In the genomic region with DNA sequence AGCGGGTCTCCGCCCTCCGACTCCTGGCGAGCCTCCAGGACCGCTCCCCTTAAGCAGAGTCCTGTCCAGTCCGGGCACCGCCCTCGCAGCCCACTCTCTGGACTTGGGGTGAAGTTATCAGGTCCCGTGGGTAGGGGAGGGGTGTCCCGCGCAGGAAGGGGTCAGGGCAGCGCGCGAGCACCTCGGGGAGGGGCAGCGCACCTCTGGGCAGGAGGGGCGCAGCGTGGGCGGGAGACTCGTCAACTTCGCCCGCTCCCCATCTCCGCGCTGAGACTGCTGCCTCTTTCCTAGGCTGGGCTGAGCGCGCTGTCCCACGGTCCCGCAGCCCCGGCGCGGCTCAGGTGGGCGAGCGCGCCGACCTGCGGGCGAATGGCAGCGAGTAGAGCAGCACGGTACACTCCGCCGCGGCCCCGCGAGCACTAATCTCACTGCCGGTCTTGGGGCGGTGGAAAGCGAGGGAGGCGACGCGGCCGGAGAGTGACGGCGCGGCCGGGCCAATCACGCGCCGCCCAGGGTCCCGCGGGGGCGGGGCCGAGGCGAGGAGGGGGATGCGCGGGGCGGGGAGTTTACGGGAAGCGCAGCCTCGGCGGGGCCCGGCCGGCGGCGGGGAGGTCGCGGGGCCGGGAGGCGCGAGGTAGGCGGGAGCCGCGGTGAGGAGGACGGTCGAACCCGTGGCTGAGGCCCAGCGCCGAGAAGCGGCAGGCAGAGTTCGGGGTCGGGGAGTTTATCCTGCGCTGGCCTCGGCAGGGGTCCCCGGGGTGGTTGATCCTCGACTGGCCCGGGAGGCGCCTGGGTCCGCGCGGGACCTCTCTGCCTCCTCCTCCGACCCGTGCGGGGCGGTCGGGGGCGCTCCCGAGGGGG, we compare ENCODE assay signal across 8 cellular contexts. TPM values are rescaled to one million over a fixed set of nuclear protein-coding genes. Genes with fewer than 3 reads are reported as not detected.
DNase-seq lines count a peak whose midpoint lies in the region; ATAC-seq, FAIRE-seq and TF ChIP-seq lines count a peak whose summit lies in the region.

A gene (minus strand): TSS at position 421 of the 861 bp plus-strand sequence. CDS start 696 bp downstream, outside the sequence.

- H3K36me3 Mint-ChIP-seq in GM23338 (ENCODE audit: low read depth), result no peaks in the 10 kb centered on the region
- H3K36me3 Mint-ChIP-seq in activated naive CD4-positive, alpha-beta T cell treated with anti-CD3 and anti-CD28 coated beads, Interleukin-2, amount 50 U/mL, for 72 hours, result peaks cover 16 to 18% of the 10 kb centered on the region in 2 donors
- H3K36me3 Mint-ChIP-seq in glutamatergic neuron (ENCODE audit: unreplicated experiment), result peaks cover 4% of the 10 kb centered on the region

- 0 to 1% methylated on average over 79 to 106 of the region's 106 CpGs for WGBS in pancreas, 2 donors
- 0% methylated on average over 19 to 21 of the region's 106 CpGs for WGBS in thyroid gland, 2 donors

- H3K27me3 Mint-ChIP-seq in GM23338 (ENCODE audit: insufficient read depth, low read depth, poor library complexity) (peaks cover 7% of the 10 kb centered on the region), glutamatergic neuron (ENCODE audit: unreplicated experiment) (peaks cover 3% of the 10 kb centered on the region)

- H3K4me3 Mint-ChIP-seq in GM23338 (peak within 1 kb of the TSS; percentile 78), glutamatergic neuron (ENCODE audit: unreplicated experiment) (peak within 1 kb of the TSS; percentile 90)

- peak within 1 kb of the TSS; percentile 97 for H2AFZ ChIP-seq in GM23338

- no peak for FAIRE-seq in pancreas (lab: Jason Lieb, UNC)

- H3K79me2 ChIP-seq in GM23338 (replicated peaks; ENCODE audit: insufficient read depth), result no peaks in the 10 kb centered on the region

- H3K27ac Mint-ChIP-seq in GM23338 (no peak within 1 kb of the TSS), glutamatergic neuron (ENCODE audit: unreplicated experiment) (peak within 1 kb of the TSS; percentile 35)
- H3K27ac Mint-ChIP-seq in activated naive CD4-positive, alpha-beta T cell treated with anti-CD3 and anti-CD28 coated beads, Interleukin-2, amount 50 U/mL, for 72 hours, result peak within 1 kb of the TSS; percentile 81 to 97

- no peaks in the 10 kb centered on the region for H4K20me1 ChIP-seq in GM23338 (replicated peaks; ENCODE audit: insufficient read depth)

- peaks cover 17% of the 10 kb centered on the region for H3K4me1 Mint-ChIP-seq in GM23338
- H3K4me1 Mint-ChIP-seq in glutamatergic neuron (ENCODE audit: low read depth, unreplicated experiment), result peaks cover 20% of the 10 kb centered on the region

- intact Hi-C loops in pancreas (cut with DNase I) (loop anchor here in 1 of 3 donors (5.0 kb wide), 1 partner anchor 212 kb away; no protein-coding TSS in a partner anchor), thyroid gland (cut with DNase I) (loop anchor here (5.0 kb wide), 1 partner anchor 202 kb away; no protein-coding TSS in a partner anchor)

- DNase-seq in GF-D8 (lab: John Stamatoyannopoulos, UW), result peak; percentile 28
- peak; percentile 92 for DNase-seq in GM23338 (ENCODE audit: low spot score)
- DNase-seq in Kasumi-1 (lab: John Stamatoyannopoulos, UW), result peak; percentile 56 to 57
- peak; percentile 61 for DNase-seq in SKM-1 (lab: John Stamatoyannopoulos, UW; ENCODE audit: unreplicated experiment)
- peak; percentile 92 for DNase-seq in activated naive CD4-positive, alpha-beta T cell treated with anti-CD3 and anti-CD28 coated beads, Interleukin-2, amount 50 U/mL, for 72 hours (ENCODE audit: low spot score in 2 of 2)
- peak; percentile 92 for DNase-seq in glutamatergic neuron
- DNase-seq in pancreas, result peak; percentile 85 to 97 (median 89)
- peak; percentile 89 to 90 for DNase-seq in thyroid gland

- peak within 1 kb of the TSS; percentile 97 for H3K4me2 ChIP-seq in GM23338

- H3K36me3 ChIP-seq in GM23338 (ENCODE audit: insufficient read depth) (no peaks in the 10 kb centered on the region), pancreas (no peaks in the 10 kb centered on the region), thyroid gland (no peaks in the 10 kb centered on the region)

- H3K9me3 Mint-ChIP-seq in GM23338 (no peaks in the 10 kb centered on the region; the same call in 2 of the 3 replicates), glutamatergic neuron (ENCODE audit: unreplicated experiment) (peaks cover 8% of the 10 kb centered on the region)
- H3K9me3 Mint-ChIP-seq in activated naive CD4-positive, alpha-beta T cell treated with anti-CD3 and anti-CD28 coated beads, Interleukin-2, amount 50 U/mL, for 72 hours, result no peaks in the 10 kb centered on the region

- no peaks in the 10 kb centered on the region for H3K9me2 ChIP-seq in GM23338 (ENCODE audit: insufficient read depth)

- peak; percentile 83 to 99 for TF ChIP-seq POLR2A in thyroid gland (IDR thresholded peaks at IDR 0.05)

- H3F3A ChIP-seq in GM23338 (replicated peaks; ENCODE audit: low read depth), result no peaks in the 10 kb centered on the region

- no peak within 1 kb of the TSS for H3K27ac ChIP-seq in GM23338 (ENCODE audit: low read depth)
- peak within 1 kb of the TSS; percentile 77 to 99 (median 90) for H3K27ac ChIP-seq in pancreas
- peak within 1 kb of the TSS; percentile 69 to 96 (median 93) for H3K27ac ChIP-seq in thyroid gland

- H3K9me3 ChIP-seq in pancreas (no peaks in the 10 kb centered on the region), thyroid gland (no peaks in the 10 kb centered on the region)

- H3K27me3 ChIP-seq in GM23338 (ENCODE audit: insufficient read depth) (peaks cover 52% of the 10 kb centered on the region), pancreas (no peaks in the 10 kb centered on the region), thyroid gland (no peaks in the 10 kb centered on the region)

- H3K4me3 ChIP-seq in GM23338, result peak within 1 kb of the TSS; percentile 84
- H3K4me3 ChIP-seq in pancreas, result peak within 1 kb of the TSS; percentile 90 to 97 (median 95)
- peak within 1 kb of the TSS; percentile 63 to 95 (median 95) for H3K4me3 ChIP-seq in thyroid gland (replicated peaks in 1 of 3)

- ATAC-seq in GM23338 (peak; percentile 82), pancreas (peak; percentile 83 to 89 (median 88))
- peak; percentile 86 to 88 for ATAC-seq in activated naive CD4-positive, alpha-beta T cell treated with anti-CD3 and anti-CD28 coated beads, Interleukin-2, amount 50 U/mL, for 72 hours

- H3K4me1 ChIP-seq in GM23338 (ENCODE audit: insufficient read depth) (peaks cover 21% of the 10 kb centered on the region), pancreas (peaks cover 11 to 14% (median 12%) of the 10 kb centered on the region in 3 donors), thyroid gland (peaks cover 15 to 30% of the 10 kb centered on the region in 2 donors)

- TF ChIP-seq CTCF in GM23338 (conservative IDR thresholded peaks at IDR 0.05; ENCODE audit: low read depth in 2 of 2) (no peak; a peak in 1 of 4 replicates), glutamatergic neuron (IDR thresholded peaks at IDR 0.05; ENCODE audit: partially characterized antibody, unreplicated experiment) (no peak), pancreas (IDR thresholded peaks at IDR 0.05) (no peak), thyroid gland (IDR thresholded peaks at IDR 0.05) (peak in 1 of 6 experiments; percentile 3)

TF ChIP-seq in GM23338, 12 proteins besides CTCF, POLR2A, EP300 and RAD21 (continues in another document):
- TF ChIP-seq POLR2AphosphoS5 (IDR thresholded peaks at IDR 0.05; ENCODE audit: low read depth) (peak; percentile 86), JUNB (IDR thresholded peaks at IDR 0.05; ENCODE audit: unreplicated experiment) (no peak)

RNA-seq across cellular contexts. Expression of the gene that starts here (rescaled TPM):
- 7.0 and 8.7 TPM in 2 replicates for total RNA-seq in GM23338 (2014; rRNA removed; shearing (Covaris generic))
- polyA plus RNA-seq in GM23338 (2016; fragmentation: Nextera tagmentation; extraction: Ambion mirVana) (1.9 and 2.0 TPM in 2 replicates), pancreas (10 to 100 TPM; 11.7 to 27.7 TPM)
- total RNA-seq in activated naive CD4-positive, alpha-beta T cell treated with anti-CD3 and anti-CD28 coated beads, Interleukin-2, amount 50 U/mL, for 72 hours, result 10 to 100 TPM; 18.6 to 25.9 TPM
- total RNA-seq in glutamatergic neuron (ENCODE audit: unreplicated experiment) (10.5 TPM), pancreas (10 to 100 TPM; 19.1 to 86.1 (median 35.7) TPM), thyroid gland (100 to 1,000 TPM in 3 of 4 donors, 10 to 100 TPM in 1; 71.7 to 170 (median 128) TPM)

Comparison
In these comparisons a context has a peak if more than half of its experiments do, and no peak if none do; other contexts are left out.
1. DNase-seq: peak in every context shown above with its lines; median percentile 92 in GM23338; 92 in activated naive CD4-positive, alpha-beta T cell treated with anti-CD3 and anti-CD28 coated beads, Interleukin-2, amount 50 U/mL, for 72 hours; 92 in glutamatergic neuron; 90 in thyroid gland; 89 in pancreas; 61 in SKM-1; 56 in Kasumi-1; 28 in GF-D8.